1 cellular context compared by ENCODE assay signal in the genomic region with DNA sequence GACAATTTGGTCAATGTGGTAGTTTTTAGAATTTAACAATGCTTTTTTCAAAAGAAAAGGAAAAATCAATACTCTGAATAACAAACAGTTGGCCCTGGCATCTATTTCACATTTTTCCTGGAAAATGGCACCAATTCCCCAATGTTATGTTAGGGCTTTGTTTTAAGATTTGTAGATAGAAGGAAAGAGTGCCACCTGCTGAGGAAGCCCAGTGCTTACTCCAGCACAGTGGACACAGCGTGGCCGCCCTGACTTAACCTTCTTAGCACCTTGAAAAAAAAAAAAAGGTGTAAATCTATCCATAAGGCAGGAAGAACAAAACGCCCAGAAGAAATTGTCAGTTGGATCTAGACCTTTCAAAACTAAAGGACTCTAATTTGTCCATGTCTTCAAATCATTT.
TF ChIP-seq lines count a peak whose summit lies in the region.

No MANE protein-coding gene starts in this region.

TF ChIP-seq in GM23338, 12 proteins besides CTCF, POLR2A, EP300 and RAD21:
- TF ChIP-seq JUNB (IDR thresholded peaks at IDR 0.05; ENCODE audit: unreplicated experiment), result no peak
- no peak for TF ChIP-seq ZNF331 (CRISPR knock-in tag; IDR thresholded peaks at IDR 0.05; ENCODE audit: low read depth)
- TF ChIP-seq CREB1 (CRISPR knock-in tag; IDR thresholded peaks at IDR 0.05; ENCODE audit: low read depth), result no peak
- no peak for TF ChIP-seq POLR2AphosphoS5 (IDR thresholded peaks at IDR 0.05; ENCODE audit: low read depth)
- no peak for TF ChIP-seq NANOG (IDR thresholded peaks at IDR 0.05; ENCODE audit: borderline replicate concordance)
- TF ChIP-seq, protein P1, sequence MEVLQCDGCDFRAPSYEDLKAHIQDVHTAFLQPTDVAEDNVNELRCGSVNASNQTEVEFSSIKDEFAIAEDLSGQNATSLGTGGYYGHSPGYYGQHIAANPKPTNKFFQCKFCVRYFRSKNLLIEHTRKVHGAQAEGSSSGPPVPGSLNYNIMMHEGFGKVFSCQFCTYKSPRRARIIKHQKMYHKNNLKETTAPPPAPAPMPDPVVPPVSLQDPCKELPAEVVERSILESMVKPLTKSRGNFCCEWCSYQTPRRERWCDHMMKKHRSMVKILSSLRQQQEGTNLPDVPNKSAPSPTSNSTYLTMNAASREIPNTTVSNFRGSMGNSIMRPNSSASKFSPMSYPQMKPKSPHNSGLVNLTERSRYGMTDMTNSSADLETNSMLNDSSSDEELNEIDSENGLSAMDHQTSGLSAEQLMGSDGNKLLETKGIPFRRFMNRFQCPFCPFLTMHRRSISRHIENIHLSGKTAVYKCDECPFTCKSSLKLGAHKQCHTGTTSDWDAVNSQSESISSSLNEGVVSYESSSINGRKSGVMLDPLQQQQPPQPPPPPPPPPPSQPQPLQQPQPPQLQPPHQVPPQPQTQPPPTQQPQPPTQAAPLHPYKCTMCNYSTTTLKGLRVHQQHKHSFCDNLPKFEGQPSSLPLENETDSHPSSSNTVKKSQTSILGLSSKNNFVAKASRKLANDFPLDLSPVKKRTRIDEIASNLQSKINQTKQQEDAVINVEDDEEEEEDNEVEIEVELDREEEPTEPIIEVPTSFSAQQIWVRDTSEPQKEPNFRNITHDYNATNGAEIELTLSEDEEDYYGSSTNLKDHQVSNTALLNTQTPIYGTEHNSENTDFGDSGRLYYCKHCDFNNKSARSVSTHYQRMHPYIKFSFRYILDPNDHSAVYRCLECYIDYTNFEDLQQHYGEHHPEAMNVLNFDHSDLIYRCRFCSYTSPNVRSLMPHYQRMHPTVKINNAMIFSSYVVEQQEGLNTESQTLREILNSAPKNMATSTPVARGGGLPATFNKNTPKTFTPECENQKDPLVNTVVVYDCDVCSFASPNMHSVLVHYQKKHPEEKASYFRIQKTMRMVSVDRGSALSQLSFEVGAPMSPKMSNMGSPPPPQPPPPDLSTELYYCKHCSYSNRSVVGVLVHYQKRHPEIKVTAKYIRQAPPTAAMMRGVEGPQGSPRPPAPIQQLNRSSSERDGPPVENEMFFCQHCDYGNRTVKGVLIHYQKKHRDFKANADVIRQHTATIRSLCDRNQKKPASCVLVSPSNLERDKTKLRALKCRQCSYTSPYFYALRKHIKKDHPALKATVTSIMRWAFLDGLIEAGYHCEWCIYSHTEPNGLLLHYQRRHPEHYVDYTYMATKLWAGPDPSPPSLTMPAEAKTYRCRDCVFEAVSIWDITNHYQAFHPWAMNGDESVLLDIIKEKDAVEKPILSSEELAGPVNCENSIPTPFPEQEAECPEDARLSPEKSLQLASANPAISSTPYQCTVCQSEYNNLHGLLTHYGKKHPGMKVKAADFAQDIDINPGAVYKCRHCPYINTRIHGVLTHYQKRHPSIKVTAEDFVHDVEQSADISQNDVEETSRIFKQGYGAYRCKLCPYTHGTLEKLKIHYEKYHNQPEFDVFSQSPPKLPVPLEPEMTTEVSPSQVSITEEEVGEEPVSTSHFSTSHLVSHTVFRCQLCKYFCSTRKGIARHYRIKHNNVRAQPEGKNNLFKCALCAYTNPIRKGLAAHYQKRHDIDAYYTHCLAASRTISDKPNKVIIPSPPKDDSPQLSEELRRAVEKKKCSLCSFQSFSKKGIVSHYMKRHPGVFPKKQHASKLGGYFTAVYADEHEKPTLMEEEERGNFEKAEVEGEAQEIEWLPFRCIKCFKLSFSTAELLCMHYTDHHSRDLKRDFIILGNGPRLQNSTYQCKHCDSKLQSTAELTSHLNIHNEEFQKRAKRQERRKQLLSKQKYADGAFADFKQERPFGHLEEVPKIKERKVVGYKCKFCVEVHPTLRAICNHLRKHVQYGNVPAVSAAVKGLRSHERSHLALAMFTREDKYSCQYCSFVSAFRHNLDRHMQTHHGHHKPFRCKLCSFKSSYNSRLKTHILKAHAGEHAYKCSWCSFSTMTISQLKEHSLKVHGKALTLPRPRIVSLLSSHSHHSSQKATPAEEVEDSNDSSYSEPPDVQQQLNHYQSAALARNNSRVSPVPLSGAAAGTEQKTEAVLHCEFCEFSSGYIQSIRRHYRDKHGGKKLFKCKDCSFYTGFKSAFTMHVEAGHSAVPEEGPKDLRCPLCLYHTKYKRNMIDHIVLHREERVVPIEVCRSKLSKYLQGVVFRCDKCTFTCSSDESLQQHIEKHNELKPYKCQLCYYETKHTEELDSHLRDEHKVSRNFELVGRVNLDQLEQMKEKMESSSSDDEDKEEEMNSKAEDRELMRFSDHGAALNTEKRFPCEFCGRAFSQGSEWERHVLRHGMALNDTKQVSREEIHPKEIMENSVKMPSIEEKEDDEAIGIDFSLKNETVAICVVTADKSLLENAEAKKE (CRISPR knock-in tag; IDR thresholded peaks at IDR 0.05), result no peak
- TF ChIP-seq STAT1 (IDR thresholded peaks at IDR 0.05; ENCODE audit: unreplicated experiment), result no peak
- no peak for TF ChIP-seq EZH2 (IDR thresholded peaks at IDR 0.05; ENCODE audit: low read depth, unreplicated experiment)
TF ChIP-seq in GM23338: peak in this region for 0.
